34 cellular contexts compared by ENCODE assay signal in the genomic region with DNA sequence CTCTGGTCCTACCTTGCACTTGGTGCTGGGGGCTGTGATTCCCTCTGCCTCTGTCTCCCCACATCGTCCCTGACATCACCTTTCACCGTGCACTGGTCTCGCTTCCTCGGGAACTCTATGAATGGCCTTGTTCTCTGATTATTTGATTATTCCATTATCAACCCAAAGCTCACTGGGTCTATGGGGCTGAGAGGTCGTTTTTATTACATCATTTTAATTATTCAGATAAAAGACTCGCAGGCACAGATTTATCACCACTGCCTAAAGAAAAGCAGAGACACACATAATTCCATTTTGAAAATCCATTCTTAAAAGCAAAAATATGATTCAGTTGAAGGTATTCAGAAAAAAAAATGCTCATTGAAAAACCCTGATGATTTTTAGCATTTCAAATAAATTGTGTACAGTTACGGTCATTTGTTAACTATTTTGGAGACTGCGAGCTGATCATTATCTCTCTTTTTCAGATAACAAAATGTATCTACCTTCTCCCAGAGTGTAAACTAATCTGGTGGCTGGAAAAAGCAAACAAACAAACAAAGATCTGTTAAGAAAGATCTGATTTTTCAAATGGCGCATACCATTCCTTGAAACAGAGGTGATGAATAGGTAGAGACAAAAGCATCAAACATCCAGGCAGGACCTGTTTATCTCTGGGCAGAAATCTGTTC.
"Had no signal": no experiment of that assay in that cellular context is flagged by ENCODE, and none has a peak within 500 bp of the region (broad histone marks: within the 10 kb centered on the region; RNA-seq: fewer than 3 reads in every experiment).

No MANE protein-coding gene starts in this region.

- H3K9me3 Mint-ChIP-seq: activated B cell treated with CpG ODN at 0.5 μM for 24 hours; activated CD4-positive, alpha-beta memory T cell treated with anti-CD3 and anti-CD28 coated beads for 36 hours; activated naive CD4-positive, alpha-beta T cell treated with anti-CD3 and anti-CD28 coated beads for 36 hours; activated naive CD4-positive, alpha-beta T cell treated with anti-CD3 and anti-CD28 coated beads, Interleukin-2, amount 50 U/mL, for 72 hours; activated T-cell treated with anti-CD3 and anti-CD28 coated beads, Interleukin-2, amount 50 U/mL, for 4 hours; activated T-helper 1 cell treated with anti-CD3 and anti-CD28 coated beads, Interleukin-12 subunit alpha, Interleukin-12 subunit beta, Interleukin-2, Interleukin-4 antibody, amounts not matched to agents 30 ng/mL and 10 ng/mL and 1 ng/mL, durations not matched to agents 14 hours and 24 hours and 36 hours had no signal

- H3K4me1 Mint-ChIP-seq: activated B cell treated with CpG ODN at 0.5 μM for 24 hours had no signal

- H3K36me3 ChIP-seq: adrenal gland, Peyer's patch, SJSA1 had no signal

- DNase-seq: activated B cell treated with CpG ODN at 0.5 μM for 24 hours; activated CD4-positive, alpha-beta memory T cell treated with anti-CD3 and anti-CD28 coated beads for 36 hours; activated CD4-positive, alpha-beta T cell treated with anti-CD3 and anti-CD28 coated beads for 4 hours; activated CD4-positive, alpha-beta T cell treated with anti-CD3 and anti-CD28 coated beads, Interleukin-2, amount 50 U/mL, for 1 hour; activated CD4-positive, CD25-positive, alpha-beta regulatory T cell treated with anti-CD3 and anti-CD28 coated beads, Interleukin-2, amount 50 U/mL, for 72 hours; activated CD8-positive, alpha-beta memory T cell treated with anti-CD3 and anti-CD28 coated beads, Interleukin-2, amount 50 U/mL, for 4 hours; activated gamma-delta T cell treated with Interleukin-2 at 50 U/mL for 16 hours; activated naive CD4-positive, alpha-beta T cell treated with anti-CD3 and anti-CD28 coated beads for 36 hours; activated T-cell treated with anti-CD3 and anti-CD28 coated beads for 4 hours; activated T-cell treated with anti-CD3 and anti-CD28 coated beads, Interleukin-2, amount 50 U/mL, for 4 hours; adrenal gland; body of pancreas; central memory CD4-positive, alpha-beta T cell; KG1; MM.1S; MV-4-11; NCI-H1092; NCI-H146; NCI-H2029 treated with DMSO at 0.1 percent for 48 hours; NCI-H2107; NCI-H226; NCI-H524 treated with DMSO at 0.1 percent for 48 hours; PC-3; Peyer's patch; RPMI8226; SHP77 treated with DMSO at 0.1 percent for 48 hours; SW 1271; T-helper 1 cell; T-helper 2 cell; T-helper 9 cell had no signal

- H3K27ac Mint-ChIP-seq: activated B cell treated with CpG ODN at 0.5 μM for 24 hours; activated CD4-positive, alpha-beta memory T cell treated with anti-CD3 and anti-CD28 coated beads for 36 hours; activated naive CD4-positive, alpha-beta T cell treated with anti-CD3 and anti-CD28 coated beads for 36 hours; activated naive CD4-positive, alpha-beta T cell treated with anti-CD3 and anti-CD28 coated beads, Interleukin-2, amount 50 U/mL, for 72 hours; activated T-helper 1 cell treated with anti-CD3 and anti-CD28 coated beads, Interleukin-12 subunit alpha, Interleukin-12 subunit beta, Interleukin-2, Interleukin-4 antibody, amounts not matched to agents 30 ng/mL and 10 ng/mL and 1 ng/mL, durations not matched to agents 14 hours and 24 hours and 36 hours had no signal

- H3K36me3 Mint-ChIP-seq: activated CD4-positive, alpha-beta memory T cell treated with anti-CD3 and anti-CD28 coated beads for 36 hours; activated naive CD4-positive, alpha-beta T cell treated with anti-CD3 and anti-CD28 coated beads, Interleukin-2, amount 50 U/mL, for 72 hours had no signal

- H3K4me3 ChIP-seq: adrenal gland, body of pancreas, Peyer's patch, SJSA1 had no signal

- H3K4me3 Mint-ChIP-seq: activated B cell treated with CpG ODN at 0.5 μM for 24 hours; activated CD4-positive, alpha-beta memory T cell treated with anti-CD3 and anti-CD28 coated beads for 36 hours; activated naive CD4-positive, alpha-beta T cell treated with anti-CD3 and anti-CD28 coated beads for 36 hours; activated T-cell treated with anti-CD3 and anti-CD28 coated beads, Interleukin-2, amount 50 U/mL, for 4 hours; activated T-helper 1 cell treated with anti-CD3 and anti-CD28 coated beads, Interleukin-12 subunit alpha, Interleukin-12 subunit beta, Interleukin-2, Interleukin-4 antibody, amounts not matched to agents 30 ng/mL and 10 ng/mL and 1 ng/mL, durations not matched to agents 14 hours and 24 hours and 36 hours had no signal

- H3K9me3 ChIP-seq: adrenal gland, body of pancreas, Peyer's patch, SJSA1 had no signal

- H3K27me3 ChIP-seq: adrenal gland, body of pancreas, Peyer's patch, SJSA1 had no signal

- H3K27ac ChIP-seq: adrenal gland, body of pancreas, Peyer's patch, SJSA1, VCaP had no signal

- ATAC-seq: activated naive CD4-positive, alpha-beta T cell treated with anti-CD3 and anti-CD28 coated beads, Interleukin-2, amount 50 U/mL, for 72 hours; activated T-cell treated with anti-CD3 and anti-CD28 coated beads, Interleukin-2, amount 50 U/mL, for 4 hours; body of pancreas; PC-3 had no signal

- H3K27me3 Mint-ChIP-seq: activated B cell treated with CpG ODN at 0.5 μM for 24 hours; activated CD4-positive, alpha-beta memory T cell treated with anti-CD3 and anti-CD28 coated beads for 36 hours had no signal

- H3K4me1 ChIP-seq: adrenal gland, body of pancreas, Peyer's patch, SJSA1 had no signal
